Comparison of ENCODE assay signal across 10 cellular contexts in the genomic region with DNA sequence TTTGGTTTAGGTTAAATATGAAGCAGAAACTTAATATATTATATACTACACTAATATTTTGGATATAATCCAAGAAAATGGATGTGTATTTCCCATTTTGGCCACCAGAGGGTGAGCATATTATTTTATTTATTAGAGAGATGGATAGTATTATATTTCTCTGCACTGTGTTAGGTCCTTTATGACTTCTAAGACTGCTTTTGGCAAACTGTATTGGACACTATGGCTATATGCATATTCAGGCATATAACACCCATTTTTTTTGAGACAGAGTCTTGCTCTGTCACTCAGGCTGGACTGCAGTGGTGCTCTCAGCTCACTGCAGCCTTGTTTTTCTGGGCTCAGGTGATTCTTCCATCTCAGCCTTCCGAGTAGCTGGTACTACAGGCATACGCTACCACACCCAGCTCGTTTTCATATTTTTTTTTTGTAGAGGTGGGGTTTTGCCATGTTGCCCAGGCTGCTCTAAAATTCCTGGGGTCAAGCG. TPM values are rescaled to one million over a fixed set of nuclear protein-coding genes. Genes with fewer than 3 reads are reported as not detected.
DNase-seq lines count a peak whose midpoint lies in the region; ATAC-seq and TF ChIP-seq lines count a peak whose summit lies in the region.
"Had no signal": no experiment of that assay in that cellular context is flagged by ENCODE, and none has a peak within 500 bp of the region (broad histone marks: within the 10 kb centered on the region; RNA-seq: fewer than 3 reads in every experiment).

No MANE protein-coding gene starts in this region.

- no peak overlapping the region for H3K4me3 Mint-ChIP-seq in activated T-helper 17 cell treated with anti-CD3 and anti-CD28 coated beads, Interleukin-2, amount 50 U/mL, for 72 hours

- ATAC-seq in left colon (peak; percentile 32), HG03460 (IDR thresholded peaks at IDR 0.05; ENCODE audit: unreplicated experiment) (no peak), GM18870 (IDR thresholded peaks at IDR 0.05; ENCODE audit: unreplicated experiment) (no peak)
- no peak for ATAC-seq in activated T-helper 17 cell treated with anti-CD3 and anti-CD28 coated beads, Interleukin-2, amount 50 U/mL, for 72 hours (replicated peaks)

- in situ Hi-C loops in astrocyte of the cerebellum (cut with HindIII; ENCODE audit: low sequenced_read_pairs): no loop called here

- H2AFZ ChIP-seq in KMS-11 (ENCODE audit: low read depth): no peak overlapping the region

- H3K27me3 Mint-ChIP-seq in activated T-helper 17 cell treated with anti-CD3 and anti-CD28 coated beads, Interleukin-2, amount 50 U/mL, for 72 hours: no peaks in the 10 kb centered on the region

- no peaks in the 10 kb centered on the region for H3K4me1 ChIP-seq in KMS-11 (ENCODE audit: low read depth, poor library complexity, severe bottlenecking)
- H3K4me1 ChIP-seq: BLaER1 had no signal

- H3K9ac ChIP-seq in KMS-11: no peak overlapping the region
- H3K9ac ChIP-seq: BLaER1 had no signal

- H3K36me3 Mint-ChIP-seq in activated T-helper 17 cell treated with anti-CD3 and anti-CD28 coated beads, Interleukin-2, amount 50 U/mL, for 72 hours (ENCODE audit: low read depth): no peaks in the 10 kb centered on the region

- no peak overlapping the region for H3K4me2 ChIP-seq in KMS-11
- H3K4me2 ChIP-seq: BLaER1 had no signal

- no peak overlapping the region for H3K27ac Mint-ChIP-seq in activated T-helper 17 cell treated with anti-CD3 and anti-CD28 coated beads, Interleukin-2, amount 50 U/mL, for 72 hours

- H3K27me3 ChIP-seq in KMS-11 (ENCODE audit: insufficient read depth, low read depth): no peaks in the 10 kb centered on the region
- H3K27me3 ChIP-seq: BLaER1 had no signal

- TF ChIP-seq CTCF in KMS-11 (conservative IDR thresholded peaks at IDR 0.05; ENCODE audit: low read depth, low read length) (peak; percentile 86), astrocyte of the cerebellum (IDR thresholded peaks at IDR 0.05; ENCODE audit: low read depth, low read length, missing control alignments) (peak; percentile 38)

- DNase-seq in DMS153 treated with DMSO at 0.1 percent for 48 hours (lab: John Stamatoyannopoulos, UW; ENCODE audit: unreplicated experiment) (peak; percentile 25), DMS153 (lab: John Stamatoyannopoulos, UW) (no peak), astrocyte of the cerebellum (ENCODE audit: low read depth) (no peak), left colon (no peak)

- H4K20me1 ChIP-seq in KMS-11 (ENCODE audit: insufficient read depth): no peaks in the 10 kb centered on the region
- H4K20me1 ChIP-seq: BLaER1 had no signal

- no peaks in the 10 kb centered on the region for H3K4me1 Mint-ChIP-seq in activated T-helper 17 cell treated with anti-CD3 and anti-CD28 coated beads, Interleukin-2, amount 50 U/mL, for 72 hours

- H3K4me3 ChIP-seq in KMS-11 (IDR thresholded peaks at IDR 0.05; ENCODE audit: insufficient read depth, low read depth, low read length) (no peak overlapping the region), astrocyte of the cerebellum (ENCODE audit: low read depth, low read length) (no peak overlapping the region)
- H3K4me3 ChIP-seq: BLaER1, skin epidermis had no signal

- H3K27ac ChIP-seq in KMS-11: no peak overlapping the region
- H3K27ac ChIP-seq: BLaER1, skin epidermis had no signal

- no peaks in the 10 kb centered on the region for H3K79me2 ChIP-seq in KMS-11 (ENCODE audit: insufficient read depth, low read depth)

- intact Hi-C loops in left colon (cut with DNase I, micrococcal nuclease): no loop called here

- no peaks in the 10 kb centered on the region for H3K36me3 ChIP-seq in KMS-11 (ENCODE audit: insufficient read depth)
- H3K36me3 ChIP-seq: BLaER1 had no signal

- no peaks in the 10 kb centered on the region for H3K9me3 Mint-ChIP-seq in activated T-helper 17 cell treated with anti-CD3 and anti-CD28 coated beads, Interleukin-2, amount 50 U/mL, for 72 hours

RNA-seq across cellular contexts. Expression of a gene that starts 17.8 kb away (rescaled TPM):
- 100 to 1,000 TPM; 114 to 120 TPM for total RNA-seq in left colon
- total RNA-seq in activated T-helper 17 cell treated with anti-CD3 and anti-CD28 coated beads, Interleukin-2, amount 50 U/mL, for 72 hours: 10 to 100 TPM; 34.8 to 42.7 TPM

RNA-seq across cellular contexts. Expression of a gene that starts 52.1 kb away (rescaled TPM):
- total RNA-seq in left colon: 1 to 10 TPM; 2.5 to 2.9 TPM
- 10 to 100 TPM in 1 of 2 donors, 1 to 10 TPM in 1; 9.7 to 10.5 TPM for total RNA-seq in activated T-helper 17 cell treated with anti-CD3 and anti-CD28 coated beads, Interleukin-2, amount 50 U/mL, for 72 hours

RNA-seq across cellular contexts. Expression of a gene that starts 52.4 kb away (rescaled TPM):
- 10 to 100 TPM; 11.5 to 12.7 TPM for total RNA-seq in left colon
- total RNA-seq in activated T-helper 17 cell treated with anti-CD3 and anti-CD28 coated beads, Interleukin-2, amount 50 U/mL, for 72 hours: 10 to 100 TPM; 46.4 to 55.2 TPM
